Comparison of ENCODE assay signal across 14 cellular contexts in genomic region chr14:58969951-58970751, GRCh38.
A peak's percentile ranks its signal among the peaks of the same experiment; 100 is the strongest.
DNase-seq lines count a peak whose midpoint lies in the region; ATAC-seq and TF ChIP-seq lines count a peak whose summit lies in the region.
"Had no signal": no experiment of that assay in that cellular context is flagged by ENCODE, and none has a peak within 500 bp of the region (broad histone marks: within the 10 kb centered on the region; RNA-seq: fewer than 3 reads in every experiment).

No MANE protein-coding gene starts in this region.

- H2BK5ac ChIP-seq in IMR-90 (ENCODE audit: low read depth, low read length, poor library complexity, severe bottlenecking): no peak overlapping the region

- H3K27ac Mint-ChIP-seq in GM23338: peak overlapping the region; percentile 87
- H3K27ac Mint-ChIP-seq: activated B cell treated with CpG ODN at 0.5 μM for 24 hours; activated T-cell treated with anti-CD3 and anti-CD28 coated beads, Interleukin-2, amount 50 U/mL, for 24 hours had no signal

- H3K9me3 Mint-ChIP-seq in GM23338: no peaks in the 10 kb centered on the region
- H3K9me3 Mint-ChIP-seq: activated B cell treated with CpG ODN at 0.5 μM for 24 hours; activated T-cell treated with anti-CD3 and anti-CD28 coated beads, Interleukin-2, amount 50 U/mL, for 24 hours had no signal

- POLR2A ChIA-PET in IMR-90 (lab: Charles Lee; ENCODE audit: unreplicated experiment): no interaction called here
- POLR2A ChIA-PET in RWPE1 (lab: Yijun Ruan, JAX; ENCODE audit: low non-redundant PET): no interaction called here

- TF ChIP-seq EP300 in tibial nerve (IDR thresholded peaks at IDR 0.05): no peak

- no peak overlapping the region for H3K9ac ChIP-seq in IMR-90 (ENCODE audit: low read depth, low read length)
- no peak overlapping the region for H3K9ac ChIP-seq in rectal smooth muscle tissue (ENCODE audit: low read length)

- no peak overlapping the region for H3K56ac ChIP-seq in IMR-90 (ENCODE audit: extremely low read depth, insufficient read depth, low read length)

- ATAC-seq in GM23338 (peak; percentile 93), IMR-90 (ENCODE audit: low read depth) (no peak)
- ATAC-seq: left lung had no signal

- no peaks in the 10 kb centered on the region for H3K27me3 Mint-ChIP-seq in GM23338 (ENCODE audit: insufficient read depth, low read depth, poor library complexity)
- H3K27me3 Mint-ChIP-seq: activated B cell treated with CpG ODN at 0.5 μM for 24 hours; activated T-cell treated with anti-CD3 and anti-CD28 coated beads, Interleukin-2, amount 50 U/mL, for 24 hours had no signal

- H3K9me2 ChIP-seq in GM23338 (ENCODE audit: insufficient read depth): peaks cover 14% of the 10 kb centered on the region; the same call in 1 of the 2 replicates

- peak overlapping the region; percentile 49 for H3K4me2 ChIP-seq in GM23338
- no peak overlapping the region for H3K4me2 ChIP-seq in IMR-90 (ENCODE audit: low read depth, low read length)

- TF ChIP-seq CTCF in GM23338 (conservative IDR thresholded peaks at IDR 0.05; ENCODE audit: low read depth in 2 of 2) (no peak), IMR-90 (conservative IDR thresholded peaks at IDR 0.05; ENCODE audit: low read depth, low read length) (no peak), fibroblast of villous mesenchyme (IDR thresholded peaks at IDR 0.05; ENCODE audit: insufficient read depth, low read depth, low read length) (no peak), RWPE1 (conservative IDR thresholded peaks at IDR 0.05; ENCODE audit: low read depth) (no peak), tibial nerve (IDR thresholded peaks at IDR 0.05) (no peak)

- H2AFZ ChIP-seq in GM23338: peak overlapping the region; percentile 81
- H2AFZ ChIP-seq in IMR-90 (replicated peaks; ENCODE audit: low read length, poor library complexity): peak overlapping the region; percentile 62

- no peaks in the 10 kb centered on the region for H3K79me1 ChIP-seq in IMR-90 (ENCODE audit: low read depth in 1 of 2, low read length in 2 of 2)

- H3K4me1 Mint-ChIP-seq in GM23338: no peaks in the 10 kb centered on the region; the same call in 1 of the 3 replicates
- H3K4me1 Mint-ChIP-seq: activated B cell treated with CpG ODN at 0.5 μM for 24 hours had no signal

- dilution Hi-C loops in IMR-90 (cut with HindIII; ENCODE audit: low sequenced_read_pairs, unreplicated experiment): no loop called here

- DNase-seq in GM23338 (ENCODE audit: low spot score) (peak; percentile 64), IMR-90 (peak; percentile 64), fibroblast of villous mesenchyme (ENCODE audit: low read depth) (peak; percentile 40), RWPE1 (ENCODE audit: low spot score) (no peak), tibial nerve (ENCODE audit: low spot score in 2 of 2) (no peak)
- no peak for DNase-seq in activated naive CD4-positive, alpha-beta T cell (lab: John Stamatoyannopoulos, UW)
- DNase-seq: activated B cell treated with CpG ODN at 0.5 μM for 24 hours; activated T-cell treated with anti-CD3 and anti-CD28 coated beads, Interleukin-2, amount 50 U/mL, for 24 hours; caudate nucleus; left lung; nucleus accumbens; stimulated activated CD4-positive, alpha-beta T cell treated with anti-CD3 and anti-CD28 coated beads, Interleukin-1b, Interleukin-23, amount 100 ng/mL, for 48 hours; stimulated activated naive CD4-positive, alpha-beta T cell treated with Interleukin-2 at 50 U/mL for 16 hours had no signal

- TF ChIP-seq RAD21 in IMR-90 (IDR thresholded peaks at IDR 0.05; ENCODE audit: low read length): no peak

- H4K8ac ChIP-seq in IMR-90 (ENCODE audit: low read depth in 2 of 2, low read length in 2 of 2): 0 out of 4 replicates have a peak overlapping the region, but pooled peaks of 1 of the 2 experiments have one; percentile 14

- H2BK15ac ChIP-seq in IMR-90 (ENCODE audit: low read depth, low read length): no peak overlapping the region

- no peak overlapping the region for H3K18ac ChIP-seq in IMR-90 (ENCODE audit: low read depth, low read length)

- in situ Hi-C loops in IMR-90 (cut with MboI; ENCODE audit: low sequenced_read_pairs): no loop called here

- H3K9me3 ChIP-seq in IMR-90 (ENCODE audit: control insufficient read depth, insufficient read depth, low read length): no peaks in the 10 kb centered on the region; the same call in 1 of the 2 replicates
- H3K9me3 ChIP-seq in tibial nerve: no peaks in the 10 kb centered on the region
- H3K9me3 ChIP-seq: left lung had no signal

- H3K27me3 ChIP-seq in GM23338 (ENCODE audit: insufficient read depth): no peaks in the 10 kb centered on the region
- peaks cover 2% of the 10 kb centered on the region; the same call in 1 of the 2 replicates for H3K27me3 ChIP-seq in IMR-90 (ENCODE audit: control insufficient read depth, insufficient read depth, low read length)
- H3K27me3 ChIP-seq in rectal smooth muscle tissue (ENCODE audit: control insufficient read depth, insufficient read depth, low read length): no peaks in the 10 kb centered on the region
- no peaks in the 10 kb centered on the region for H3K27me3 ChIP-seq in tibial nerve
- H3K27me3 ChIP-seq: left lung had no signal

- H3K23ac ChIP-seq in IMR-90 (ENCODE audit: low read depth, low read length): no peak overlapping the region

- H2AK9ac ChIP-seq in IMR-90 (replicated peaks; ENCODE audit: low read depth, low read length, poor library complexity): no peak overlapping the region

- H3K4me1 ChIP-seq in GM23338 (ENCODE audit: insufficient read depth) (peaks cover 23% of the 10 kb centered on the region), IMR-90 (ENCODE audit: control insufficient read depth, insufficient read depth, low read length) (no peaks in the 10 kb centered on the region), rectal smooth muscle tissue (ENCODE audit: control insufficient read depth, insufficient read depth, low read length) (peaks cover 10% of the 10 kb centered on the region), tibial nerve (peaks cover 0 to 9% (median 0%) of the 10 kb centered on the region in 4 donors)
- H3K4me1 ChIP-seq: left lung had no signal

- no peak overlapping the region for H2BK20ac ChIP-seq in IMR-90 (ENCODE audit: low read depth, low read length)

- H3K79me2 ChIP-seq in GM23338 (replicated peaks; ENCODE audit: insufficient read depth): no peaks in the 10 kb centered on the region

- H3K27ac ChIP-seq in GM23338 (ENCODE audit: low read depth) (peak overlapping the region; percentile 40; the same call in 1 of the 2 replicates), IMR-90 (ENCODE audit: insufficient read depth, low read length) (no peak overlapping the region), rectal smooth muscle tissue (ENCODE audit: low read depth, low read length) (peak overlapping the region; percentile 27), RWPE1 (no peak overlapping the region), tibial nerve (no peak overlapping the region)
- H3K27ac ChIP-seq: left lung had no signal

- intact Hi-C loops in IMR-90 (cut with micrococcal nuclease): no loop called here

- H2BK120ac ChIP-seq in IMR-90 (ENCODE audit: low read depth, low read length): no peak overlapping the region

- WGBS in IMR-90 (ENCODE audit: extremely low coverage in 2 of 2, insufficient read length in 1 of 2), 2 experiments: 83% methylated on average over 2 of the region's 10 CpGs; no CpG with 5 or more reads in 1 of the 2 experiments
- 59 to 80% methylated on average over 9 to 10 of the region's 10 CpGs for WGBS in tibial nerve, 2 donors

- no peaks in the 10 kb centered on the region; the same call in 1 of the 2 replicates for H3K9me1 ChIP-seq in IMR-90 (ENCODE audit: insufficient read depth, low read length)

- CTCF ChIA-PET in IMR-90 (lab: Yijun Ruan, JAX): interaction anchor here (1.3 kb wide), 1 partner anchor 9 kb away, joined by 3 read pairs; no protein-coding TSS in a partner anchor
- CTCF ChIA-PET in RWPE1 (lab: Yijun Ruan, JAX): interaction anchor here (0.6 kb wide), 1 partner anchor 13 kb away, joined by 6 read pairs; no protein-coding TSS in a partner anchor

- H4K20me1 ChIP-seq in GM23338 (replicated peaks; ENCODE audit: insufficient read depth): no peaks in the 10 kb centered on the region
- H4K20me1 ChIP-seq in IMR-90 (ENCODE audit: insufficient read depth, low read length): no peaks in the 10 kb centered on the region

- H3K4me3 ChIP-seq in GM23338 (no peak overlapping the region), IMR-90 (ENCODE audit: insufficient read depth, low read depth, low read length) (no peak overlapping the region), fibroblast of villous mesenchyme (ENCODE audit: low read depth, low read length) (no peak overlapping the region), rectal smooth muscle tissue (ENCODE audit: low read length) (no peak overlapping the region), tibial nerve (no peak overlapping the region)
- H3K4me3 ChIP-seq: left lung had no signal

- no TSS peak for BruUV-seq in IMR-90 (replicated peaks; lab: Mats Ljungman, UMichigan)

- TF ChIP-seq POLR2A in IMR-90 (IDR thresholded peaks at IDR 0.05; ENCODE audit: low read depth, low read length) (no peak), tibial nerve (IDR thresholded peaks at IDR 0.05) (no peak)

- no peak overlapping the region for H3K4ac ChIP-seq in IMR-90 (ENCODE audit: low read depth, low read length)

- no peaks in the 10 kb centered on the region for H3F3A ChIP-seq in GM23338 (replicated peaks; ENCODE audit: low read depth)

- H3K4me3 Mint-ChIP-seq in GM23338: peak overlapping the region; percentile 18; the same call in 1 of the 3 replicates
- H3K4me3 Mint-ChIP-seq: activated B cell treated with CpG ODN at 0.5 μM for 24 hours; activated T-cell treated with anti-CD3 and anti-CD28 coated beads, Interleukin-2, amount 50 U/mL, for 24 hours had no signal

- H3K36me3 ChIP-seq in GM23338 (ENCODE audit: insufficient read depth): no peaks in the 10 kb centered on the region
- H3K36me3 ChIP-seq in IMR-90 (ENCODE audit: control insufficient read depth, insufficient read depth, low read length): no peaks in the 10 kb centered on the region
- no peaks in the 10 kb centered on the region for H3K36me3 ChIP-seq in rectal smooth muscle tissue (ENCODE audit: control insufficient read depth, insufficient read depth, low read length)
- no peaks in the 10 kb centered on the region for H3K36me3 ChIP-seq in tibial nerve
- H3K36me3 ChIP-seq: left lung had no signal

- no peak overlapping the region for H4K91ac ChIP-seq in IMR-90 (ENCODE audit: insufficient read depth, low read depth, low read length)

- H4K5ac ChIP-seq in IMR-90 (ENCODE audit: low read depth, low read length): no peak overlapping the region

- no peaks in the 10 kb centered on the region for H3K36me3 Mint-ChIP-seq in GM23338 (ENCODE audit: low read depth)

- no peak overlapping the region for H2AK5ac ChIP-seq in IMR-90 (ENCODE audit: low read depth, low read length)

- no peak overlapping the region for H3K14ac ChIP-seq in IMR-90 (replicated peaks; ENCODE audit: low read depth, low read length)

TF ChIP-seq in IMR-90, 13 proteins besides CTCF, POLR2A, EP300 and RAD21 (continues in another document):
- TF ChIP-seq FOS (IDR thresholded peaks at IDR 0.05; ENCODE audit: low read depth, low read length): no peak
- TF ChIP-seq CHD1 (IDR thresholded peaks at IDR 0.05; ENCODE audit: low read depth, low read length): no peak

Comparison
In these comparisons a context has a peak if more than half of its experiments do, and no peak if none do; other contexts are left out.
1. DNase-seq: peak in GM23338 (single experiment), IMR-90 (single experiment) and fibroblast of villous mesenchyme (single experiment); none in activated naive CD4-positive, alpha-beta T cell (0 of 4), RWPE1 (single experiment) and tibial nerve (0 of 2).
2. H3K27ac ChIP-seq: peak in GM23338 (single experiment) and rectal smooth muscle tissue (single experiment); none in IMR-90 (single experiment), RWPE1 (single experiment) and tibial nerve (0 of 4).